In genomic region chr5:157994906-157995519, GRCh38 we compare ENCODE assay signal across 8 cellular contexts.
A peak's percentile ranks its signal among the peaks of the same experiment; 100 is the strongest.
DNase-seq lines count a peak whose midpoint lies in the region; ATAC-seq and TF ChIP-seq lines count a peak whose summit lies in the region.

No MANE protein-coding gene starts in this region.

- peak; percentile 70 for ATAC-seq in GM18868 (IDR thresholded peaks at IDR 0.05; ENCODE audit: unreplicated experiment)
- peak; percentile 87 for ATAC-seq in HG03354 (IDR thresholded peaks at IDR 0.05; ENCODE audit: poor library complexity, severe bottlenecking, unreplicated experiment)
- ATAC-seq in naive thymus-derived CD8-positive, alpha-beta T cell: peak; percentile 68 to 73

- peaks cover 0 to 32% (median 5%) of the 10 kb centered on the region in 3 donors for H3K4me1 ChIP-seq in esophagus squamous epithelium

- H3K27me3 Mint-ChIP-seq in naive thymus-derived CD8-positive, alpha-beta T cell: peaks cover 7 to 27% (median 21%) of the 10 kb centered on the region in 5 donors

- H3K9me3 ChIP-seq in esophagus squamous epithelium: no peaks in the 10 kb centered on the region

- POLR2A ChIA-PET in naive thymus-derived CD8-positive, alpha-beta T cell (lab: Charles Lee): no interaction called here

- no peaks in the 10 kb centered on the region for H3K36me3 ChIP-seq in esophagus squamous epithelium

- H3K4me3 ChIP-seq in AG10803 (ENCODE audit: low read length) (no peak overlapping the region), esophagus squamous epithelium (no peak overlapping the region)

- H3K4me3 Mint-ChIP-seq in naive thymus-derived CD8-positive, alpha-beta T cell: peak overlapping the region in 8 of 10 donors; percentile 6 to 61 (median 40)

- H3K4me1 Mint-ChIP-seq in naive thymus-derived CD8-positive, alpha-beta T cell: peaks cover 4 to 13% (median 11%) of the 10 kb centered on the region in 4 donors

- peak overlapping the region in 2 of 4 donors; percentile 3 to 18 for H3K27ac ChIP-seq in esophagus squamous epithelium

- peak; percentile 65 for DNase-seq in AG10803 (ENCODE audit: low read depth)
- DNase-seq in NOMO-1 treated with dmso at 0.1 percent for 144 hours (lab: John Stamatoyannopoulos, UW; ENCODE audit: unreplicated experiment): peak; percentile 15
- DNase-seq in activated T-cell treated with anti-CD3 and anti-CD28 coated beads for 4 hours: peak; percentile 9
- no peak for DNase-seq in esophagus squamous epithelium (lab: John Stamatoyannopoulos, UW)
- DNase-seq in naive thymus-derived CD8-positive, alpha-beta T cell: peak; percentile 4 to 64 (median 32)
- DNase-seq in superior temporal gyrus (ENCODE audit: extremely low spot score): peak; percentile 69

- no peaks in the 10 kb centered on the region for H3K9me3 Mint-ChIP-seq in naive thymus-derived CD8-positive, alpha-beta T cell

- no peaks in the 10 kb centered on the region for H3K36me3 Mint-ChIP-seq in naive thymus-derived CD8-positive, alpha-beta T cell

- H3K27me3 ChIP-seq in esophagus squamous epithelium: no peaks in the 10 kb centered on the region

- intact Hi-C loops in esophagus squamous epithelium (cut with DNase I): loop anchor here (10.0 kb wide), 1 partner anchor 140 kb away; the partner anchor contains the start of gene CLINT1

- no peak for TF ChIP-seq POLR2A in esophagus squamous epithelium (IDR thresholded peaks at IDR 0.05)

- H3K27ac Mint-ChIP-seq in naive thymus-derived CD8-positive, alpha-beta T cell: peak overlapping the region in 1 of 10 donors; percentile 84

- 22 to 28% methylated on average over 5 to 6 of the region's 8 CpGs for WGBS in esophagus squamous epithelium, 2 donors

- TF ChIP-seq CTCF in AG10803 (conservative IDR thresholded peaks at IDR 0.05; ENCODE audit: low read length) (peak; percentile 88), esophagus squamous epithelium (IDR thresholded peaks at IDR 0.05) (peak; percentile 34 to 85 (median 78))
